ENCODE assay signal across 1 cellular context in the genomic region with DNA sequence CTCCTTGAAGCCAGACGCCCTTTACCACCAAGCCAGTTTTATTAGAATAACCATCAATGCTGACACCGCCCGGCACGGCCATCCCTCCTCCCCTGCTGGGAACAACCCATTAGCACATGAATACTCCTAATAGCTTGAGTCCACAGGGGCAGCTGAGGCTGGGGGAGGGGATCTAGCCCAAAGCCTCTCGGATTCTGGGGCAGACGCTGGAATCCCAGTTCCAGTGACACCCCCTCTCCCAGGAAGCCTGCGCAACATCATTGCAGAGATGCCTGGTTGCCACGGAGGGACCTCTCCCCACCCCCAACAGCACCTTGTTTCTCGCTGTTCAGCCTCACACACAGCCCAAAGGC.
TF ChIP-seq lines count a peak whose summit lies in the region.

No MANE protein-coding gene starts in this region.

TF ChIP-seq in K562, 482 proteins besides CTCF, POLR2A, EP300 and RAD21 (continued from another document):
- TF ChIP-seq, protein P1, sequence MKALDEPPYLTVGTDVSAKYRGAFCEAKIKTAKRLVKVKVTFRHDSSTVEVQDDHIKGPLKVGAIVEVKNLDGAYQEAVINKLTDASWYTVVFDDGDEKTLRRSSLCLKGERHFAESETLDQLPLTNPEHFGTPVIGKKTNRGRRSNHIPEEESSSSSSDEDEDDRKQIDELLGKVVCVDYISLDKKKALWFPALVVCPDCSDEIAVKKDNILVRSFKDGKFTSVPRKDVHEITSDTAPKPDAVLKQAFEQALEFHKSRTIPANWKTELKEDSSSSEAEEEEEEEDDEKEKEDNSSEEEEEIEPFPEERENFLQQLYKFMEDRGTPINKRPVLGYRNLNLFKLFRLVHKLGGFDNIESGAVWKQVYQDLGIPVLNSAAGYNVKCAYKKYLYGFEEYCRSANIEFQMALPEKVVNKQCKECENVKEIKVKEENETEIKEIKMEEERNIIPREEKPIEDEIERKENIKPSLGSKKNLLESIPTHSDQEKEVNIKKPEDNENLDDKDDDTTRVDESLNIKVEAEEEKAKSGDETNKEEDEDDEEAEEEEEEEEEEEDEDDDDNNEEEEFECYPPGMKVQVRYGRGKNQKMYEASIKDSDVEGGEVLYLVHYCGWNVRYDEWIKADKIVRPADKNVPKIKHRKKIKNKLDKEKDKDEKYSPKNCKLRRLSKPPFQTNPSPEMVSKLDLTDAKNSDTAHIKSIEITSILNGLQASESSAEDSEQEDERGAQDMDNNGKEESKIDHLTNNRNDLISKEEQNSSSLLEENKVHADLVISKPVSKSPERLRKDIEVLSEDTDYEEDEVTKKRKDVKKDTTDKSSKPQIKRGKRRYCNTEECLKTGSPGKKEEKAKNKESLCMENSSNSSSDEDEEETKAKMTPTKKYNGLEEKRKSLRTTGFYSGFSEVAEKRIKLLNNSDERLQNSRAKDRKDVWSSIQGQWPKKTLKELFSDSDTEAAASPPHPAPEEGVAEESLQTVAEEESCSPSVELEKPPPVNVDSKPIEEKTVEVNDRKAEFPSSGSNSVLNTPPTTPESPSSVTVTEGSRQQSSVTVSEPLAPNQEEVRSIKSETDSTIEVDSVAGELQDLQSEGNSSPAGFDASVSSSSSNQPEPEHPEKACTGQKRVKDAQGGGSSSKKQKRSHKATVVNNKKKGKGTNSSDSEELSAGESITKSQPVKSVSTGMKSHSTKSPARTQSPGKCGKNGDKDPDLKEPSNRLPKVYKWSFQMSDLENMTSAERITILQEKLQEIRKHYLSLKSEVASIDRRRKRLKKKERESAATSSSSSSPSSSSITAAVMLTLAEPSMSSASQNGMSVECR (CRISPR knock-in tag; IDR thresholded peaks at IDR 0.05), result no peak
- no peak for TF ChIP-seq ZNF24 (IDR thresholded peaks at IDR 0.05)
- no peak for TF ChIP-seq CHD2 (IDR thresholded peaks at IDR 0.05; ENCODE audit: low read depth, low read length)
